Comparison of ENCODE assay signal across 15 cellular contexts in genomic region chr10:114543456-114543855, GRCh38.
DNase-seq lines count a peak whose midpoint lies in the region; ATAC-seq, FAIRE-seq and TF ChIP-seq lines count a peak whose summit lies in the region.
"Had no signal": no experiment of that assay in that cellular context is flagged by ENCODE, and none has a peak within 500 bp of the region (broad histone marks: within the 10 kb centered on the region; RNA-seq: fewer than 3 reads in every experiment).

No MANE protein-coding gene starts in this region.

- H3K36me3 Mint-ChIP-seq in activated T-cell treated with anti-CD3 and anti-CD28 coated beads, Interleukin-2, amount 50 U/mL, for 4 hours (ENCODE audit: insufficient read depth), result no peaks in the 10 kb centered on the region
- no peaks in the 10 kb centered on the region for H3K36me3 Mint-ChIP-seq in stimulated activated naive B cell treated with anti-CD40 and anti-IgM and Interleukin-4, amounts not matched to agents 10 μg/mL and 1 μg/mL and 100 μg/mL, for 72 hours
- peaks cover 2% of the 10 kb centered on the region for H3K36me3 Mint-ChIP-seq in mesothelial cell of epicardium

- H3K9ac ChIP-seq in PC-3 (ENCODE audit: low read length) (0 out of 2 replicates have a peak overlapping the region, but pooled peaks have one; percentile 22), GM12878 (ENCODE audit: control insufficient read depth, insufficient read depth, low read length) (no peak overlapping the region)

- peak overlapping the region; percentile 74 for H3K27ac ChIP-seq in PC-3 (ENCODE audit: low read length)
- H3K27ac ChIP-seq in GM12878 (ENCODE audit: control insufficient read depth, insufficient read depth), result 0 out of 2 replicates have a peak overlapping the region, but pooled peaks have one; percentile 29
- H3K27ac ChIP-seq: cardiac muscle cell, left lung, prostate gland had no signal

- no peak for TF ChIP-seq POLR2A in GM12878 (IDR thresholded peaks at IDR 0.05; ENCODE audit: low read depth, low read length)
- no peak for TF ChIP-seq POLR2A in H54 (IDR thresholded peaks at IDR 0.05; ENCODE audit: low read depth, low read length)

- H3K4me1 Mint-ChIP-seq in activated T-cell treated with anti-CD3 and anti-CD28 coated beads, Interleukin-2, amount 50 U/mL, for 4 hours (ENCODE audit: low read depth), result peaks cover 87% of the 10 kb centered on the region
- H3K4me1 Mint-ChIP-seq in stimulated activated naive B cell treated with anti-CD40 and anti-IgM and Interleukin-4, amounts not matched to agents 10 μg/mL and 1 μg/mL and 100 μg/mL, for 72 hours, result peaks cover 39 to 61% of the 10 kb centered on the region in 2 donors
- peaks cover 2% of the 10 kb centered on the region for H3K4me1 Mint-ChIP-seq in mesothelial cell of epicardium

- SMC1A ChIA-PET in GM12878 (lab: Charles Lee; ENCODE audit: uncharacterized antibody, unreplicated experiment), result interaction anchor here (1.3 to 2.4 kb wide), 2 partner anchors 16 to 18 kb away, joined by 3 to 7 read pairs; no protein-coding TSS in a partner anchor

- no peak for TF ChIP-seq CTCF in PC-3 (conservative IDR thresholded peaks at IDR 0.05; ENCODE audit: low read depth, low read length)
- TF ChIP-seq CTCF in GM12878 (IDR thresholded peaks at IDR 0.05 in 2 of 3, conservative IDR thresholded peaks at IDR 0.05 in 1 of 3; ENCODE audit: control insufficient read depth in 2 of 3, extremely low read depth in 1 of 3, insufficient read depth in 1 of 3, low read depth in 3 of 3, low read length in 3 of 3), result no peak
- no peak for TF ChIP-seq CTCF in mesothelial cell of epicardium (IDR thresholded peaks at IDR 0.05; ENCODE audit: unreplicated experiment)

- H4K20me1 ChIP-seq in PC-3 (ENCODE audit: low read length) (no peaks in the 10 kb centered on the region), GM12878 (ENCODE audit: control insufficient read depth, insufficient read depth) (no peaks in the 10 kb centered on the region)

- no peaks in the 10 kb centered on the region for H3K9me3 Mint-ChIP-seq in activated T-cell treated with anti-CD3 and anti-CD28 coated beads, Interleukin-2, amount 50 U/mL, for 4 hours
- no peaks in the 10 kb centered on the region for H3K9me3 Mint-ChIP-seq in stimulated activated naive B cell treated with anti-CD40 and anti-IgM and Interleukin-4, amounts not matched to agents 10 μg/mL and 1 μg/mL and 100 μg/mL, for 72 hours
- no peaks in the 10 kb centered on the region for H3K9me3 Mint-ChIP-seq in mesothelial cell of epicardium

- WGBS in GM12878 (ENCODE audit: insufficient coverage, insufficient replicate concordance, low lambda C conversion rate, missing lambda C conversion rate), result 53% methylated on average over 8 of the region's 8 CpGs

- H3K79me2 ChIP-seq in PC-3 (ENCODE audit: low read length) (no peaks in the 10 kb centered on the region), GM12878 (ENCODE audit: control insufficient read depth, insufficient read depth, low read length) (no peaks in the 10 kb centered on the region)

- H3F3A ChIP-seq in PC-3 (ENCODE audit: low read length, unreplicated experiment), result no peaks in the 10 kb centered on the region

- H3K9me3 ChIP-seq in PC-3 (ENCODE audit: low read length) (no peaks in the 10 kb centered on the region), GM12878 (replicated peaks; ENCODE audit: control insufficient read depth, insufficient read depth, low read length) (no peaks in the 10 kb centered on the region)
- H3K9me3 ChIP-seq: left lung, prostate gland had no signal

- POLR2A ChIA-PET in PC-3 (lab: Charles Lee; ENCODE audit: unreplicated experiment), result no interaction called here
- POLR2A ChIA-PET in GM12878 (lab: Charles Lee), result interaction anchor here (1.3 kb wide), 1 partner anchor 25 kb away, joined by 3 read pairs; no protein-coding TSS in a partner anchor

- H3K4me3 ChIP-seq in PC-3 (ENCODE audit: low read length) (no peak overlapping the region), GM12878 (no peak overlapping the region; the same call in 1 of the 2 replicates)
- H3K4me3 ChIP-seq: cardiac muscle cell, left lung, prostate gland had no signal

- FAIRE-seq in GM12878 (lab: Jason Lieb, UNC), result peak; percentile 62
- FAIRE-seq in H54 (lab: Jason Lieb, UNC), result no peak
- FAIRE-seq: D721Med had no signal

- H3K4me3 Mint-ChIP-seq in activated T-cell treated with anti-CD3 and anti-CD28 coated beads, Interleukin-2, amount 50 U/mL, for 4 hours, result peak overlapping the region; percentile 54
- H3K4me3 Mint-ChIP-seq in stimulated activated naive B cell treated with anti-CD40 and anti-IgM and Interleukin-4, amounts not matched to agents 10 μg/mL and 1 μg/mL and 100 μg/mL, for 72 hours, result peak overlapping the region in 1 of 2 donors; percentile 69
- H3K4me3 Mint-ChIP-seq in mesothelial cell of epicardium, result no peak overlapping the region

- no peak overlapping the region for H2AFZ ChIP-seq in PC-3 (ENCODE audit: low read length)
- H2AFZ ChIP-seq in GM12878 (ENCODE audit: control insufficient read depth, low read depth, low read length), result no peak overlapping the region

- TF ChIP-seq RAD21 in GM12878 (IDR thresholded peaks at IDR 0.05; ENCODE audit: insufficient read depth, low read depth, low read length), result no peak

- H3K4me2 ChIP-seq in PC-3 (ENCODE audit: low read length) (peak overlapping the region; percentile 63; the same call in 1 of the 2 replicates), GM12878 (ENCODE audit: control insufficient read depth, insufficient read depth) (no peak overlapping the region)

- in situ Hi-C loops in GM12878 (cut with MboI), result loop anchor here (10.0 to 25.0 kb wide), 2 partner anchors 106 to 581 kb away; no protein-coding TSS in a partner anchor

- TF ChIP-seq EP300 in GM12878 (IDR thresholded peaks at IDR 0.05; ENCODE audit: borderline replicate concordance in 1 of 2, control insufficient read depth in 1 of 2, low read depth in 2 of 2, low read length in 2 of 2), result no peak

- H3K4me1 ChIP-seq in PC-3 (ENCODE audit: insufficient read depth, low read length) (peaks cover 33% of the 10 kb centered on the region), GM12878 (ENCODE audit: control insufficient read depth, insufficient read depth, low read length) (peaks cover 47% of the 10 kb centered on the region)
- H3K4me1 ChIP-seq: prostate gland had no signal

- no peaks in the 10 kb centered on the region for H3K27me3 Mint-ChIP-seq in activated T-cell treated with anti-CD3 and anti-CD28 coated beads, Interleukin-2, amount 50 U/mL, for 4 hours (ENCODE audit: low read depth)
- H3K27me3 Mint-ChIP-seq in stimulated activated naive B cell treated with anti-CD40 and anti-IgM and Interleukin-4, amounts not matched to agents 10 μg/mL and 1 μg/mL and 100 μg/mL, for 72 hours, result no peaks in the 10 kb centered on the region
- no peaks in the 10 kb centered on the region for H3K27me3 Mint-ChIP-seq in mesothelial cell of epicardium (ENCODE audit: low read depth)

- intact Hi-C loops in PC-3 (cut with micrococcal nuclease), result no loop called here
- intact Hi-C loops in GM12878 (cut with micrococcal nuclease; ENCODE audit: unreplicated experiment), result no loop called here

- no peaks in the 10 kb centered on the region for H3K27me3 ChIP-seq in PC-3 (ENCODE audit: low read length)
- no peaks in the 10 kb centered on the region for H3K27me3 ChIP-seq in GM12878 (replicated peaks in 1 of 2; ENCODE audit: control insufficient read depth in 2 of 2, insufficient read depth in 2 of 2, low read length in 1 of 2)
- H3K27me3 ChIP-seq: cardiac muscle cell, left lung had no signal

- H3K36me3 ChIP-seq in PC-3 (ENCODE audit: low read depth, low read length), result no peaks in the 10 kb centered on the region
- no peaks in the 10 kb centered on the region for H3K36me3 ChIP-seq in GM12878 (ENCODE audit: control insufficient read depth in 2 of 2, insufficient read depth in 2 of 2, low read length in 1 of 2)
- H3K36me3 ChIP-seq: cardiac muscle cell, prostate gland had no signal

- ATAC-seq in activated T-cell treated with anti-CD3 and anti-CD28 coated beads, Interleukin-2, amount 50 U/mL, for 4 hours, result no peak
- ATAC-seq in PC-3 (no peak), GM12878 (no peak), GM21367 (IDR thresholded peaks at IDR 0.05; ENCODE audit: unreplicated experiment) (no peak)
- ATAC-seq in stimulated activated naive B cell treated with anti-CD40 and anti-IgM and Interleukin-4, amounts not matched to agents 10 μg/mL and 1 μg/mL and 100 μg/mL, for 72 hours (replicated peaks), result no peak
- ATAC-seq: left lung had no signal

- BruUV-seq in PC-3 (replicated peaks; lab: Mats Ljungman, UMichigan) (no TSS peak), GM12878 (replicated peaks; lab: Mats Ljungman, UMichigan) (no TSS peak)

- peak overlapping the region; percentile 94 for H3K27ac Mint-ChIP-seq in stimulated activated naive B cell treated with anti-CD40 and anti-IgM and Interleukin-4, amounts not matched to agents 10 μg/mL and 1 μg/mL and 100 μg/mL, for 72 hours
- no peak overlapping the region for H3K27ac Mint-ChIP-seq in mesothelial cell of epicardium

- no peak for DNase-seq in activated T-cell treated with anti-CD3 and anti-CD28 coated beads, Interleukin-2, amount 50 U/mL, for 4 hours
- no peak for DNase-seq in activated T-cell treated with anti-CD3 and anti-CD28 coated beads, Interleukin-2, amount 50 U/mL, for 1 hour
- DNase-seq in PC-3 (no peak), GM12878 (ENCODE audit: low read depth, low spot score) (no peak), mesothelial cell of epicardium (ENCODE audit: low spot score in 2 of 2, unreplicated experiment in 2 of 2) (no peak), H54 (ENCODE audit: insufficient read length, low spot score) (no peak)
- no peak for DNase-seq in stimulated activated naive B cell treated with anti-CD40 and anti-IgM and Interleukin-4, amounts not matched to agents 10 μg/mL and 1 μg/mL and 100 μg/mL, for 72 hours
- DNase-seq: ACHN, left lung, NCI-H1930, NCI-H526 had no signal

- CTCF ChIA-PET in PC-3 (lab: Charles Lee) (interaction anchor here (2.5 kb wide), 1 partner anchor 72 kb away, joined by 8 read pairs; no protein-coding TSS in a partner anchor), GM12878 (lab: Yijun Ruan, JAX) (interaction anchor here (0.8 to 7.5 kb wide), 5 partner anchors 9 to 73 kb away, joined by 3 to 98 read pairs (median 5); no protein-coding TSS in a partner anchor)

- RAD21 ChIA-PET in GM12878 (lab: Charles Lee; ENCODE audit: unreplicated experiment), result interaction anchor here (1.8 kb wide), 1 partner anchor 17 kb away, joined by 13 read pairs; no protein-coding TSS in a partner anchor

- no peaks in the 10 kb centered on the region for H3K9me2 ChIP-seq in PC-3 (replicated peaks; ENCODE audit: low read length)

TF ChIP-seq in GM12878, 131 proteins besides CTCF, POLR2A, EP300 and RAD21 (continues in another document):
- no peak for TF ChIP-seq MLLT1 (IDR thresholded peaks at IDR 0.05)
